9 cellular contexts compared by ENCODE assay signal in genomic region chr1:200837931-200838571, GRCh38. TPM values are rescaled to one million over a fixed set of nuclear protein-coding genes. Genes with fewer than 3 reads are reported as not detected.
DNase-seq lines count a peak whose midpoint lies in the region; ATAC-seq, FAIRE-seq and TF ChIP-seq lines count a peak whose summit lies in the region.
"Had no signal": no experiment of that assay in that cellular context is flagged by ENCODE, and none has a peak within 500 bp of the region (broad histone marks: within the 10 kb centered on the region; RNA-seq: fewer than 3 reads in every experiment).

No MANE protein-coding gene starts in this region.

- FAIRE-seq in frontal cortex (lab: Jason Lieb, UNC): no peak

- TF ChIP-seq CTCF in natural killer cell (IDR thresholded peaks at IDR 0.05): peak; percentile 22
- peak; percentile 63 for TF ChIP-seq CTCF in RWPE1 (conservative IDR thresholded peaks at IDR 0.05; ENCODE audit: low read depth)
- peak; percentile 63 for TF ChIP-seq CTCF in foreskin keratinocyte (conservative IDR thresholded peaks at IDR 0.05)

- DNase-seq in natural killer cell (no peak), RWPE1 (ENCODE audit: low spot score) (peak; percentile 16), foreskin keratinocyte (peak in 1 of 2 donors; percentile 10), NCI-H526 treated with DMSO at 0.1 percent for 48 hours (lab: John Stamatoyannopoulos, UW) (no peak), activated T-cell treated with anti-CD3 and anti-CD28 coated beads for 4 hours (no peak), frontal cortex (ENCODE audit: low spot score in 2 of 2) (no peak), AG08396 (ENCODE audit: low spot score) (no peak)
- no peak for DNase-seq in natural killer cell treated with Interleukin-12 subunit alpha and Interleukin-12 subunit beta and Interleukin-15 and Interleukin-18, amount 100 ng/mL, for 72 hours (ENCODE audit: low spot score)
- DNase-seq: NCI-H1930 had no signal

- POLR2A ChIA-PET in RWPE1 (lab: Yijun Ruan, JAX; ENCODE audit: low non-redundant PET): no interaction called here

- H3K27me3 ChIP-seq in foreskin keratinocyte: no peaks in the 10 kb centered on the region

- H3K4me1 Mint-ChIP-seq in natural killer cell: no peaks in the 10 kb centered on the region
- H3K4me1 Mint-ChIP-seq in natural killer cell treated with Interleukin-12 subunit alpha and Interleukin-12 subunit beta and Interleukin-15 and Interleukin-18, amount 100 ng/mL, for 72 hours (ENCODE audit: low read depth in 2 of 2): no peaks in the 10 kb centered on the region

- CTCF ChIA-PET in RWPE1 (lab: Yijun Ruan, JAX): interaction anchor here (0.5 to 1.8 kb wide), 10 partner anchors 10 to 280 kb away, joined by 3 to 8 read pairs (median 3); no protein-coding TSS in a partner anchor

- H3K4me1 ChIP-seq in foreskin keratinocyte: peaks cover 15% of the 10 kb centered on the region

- no peaks in the 10 kb centered on the region for H3K9me3 Mint-ChIP-seq in natural killer cell
- no peaks in the 10 kb centered on the region for H3K9me3 Mint-ChIP-seq in natural killer cell treated with Interleukin-12 subunit alpha and Interleukin-12 subunit beta and Interleukin-15 and Interleukin-18, amount 100 ng/mL, for 72 hours

- no peak overlapping the region for H3K4me3 Mint-ChIP-seq in natural killer cell
- no peak overlapping the region for H3K4me3 Mint-ChIP-seq in natural killer cell treated with Interleukin-12 subunit alpha and Interleukin-12 subunit beta and Interleukin-15 and Interleukin-18, amount 100 ng/mL, for 72 hours

- H3K27ac ChIP-seq in RWPE1: no peak overlapping the region
- no peak overlapping the region for H3K27ac ChIP-seq in foreskin keratinocyte

- H3K27ac Mint-ChIP-seq in natural killer cell: no peak overlapping the region
- no peak overlapping the region for H3K27ac Mint-ChIP-seq in natural killer cell treated with Interleukin-12 subunit alpha and Interleukin-12 subunit beta and Interleukin-15 and Interleukin-18, amount 100 ng/mL, for 72 hours

- no peaks in the 10 kb centered on the region for H3K36me3 Mint-ChIP-seq in natural killer cell
- H3K36me3 Mint-ChIP-seq in natural killer cell treated with Interleukin-12 subunit alpha and Interleukin-12 subunit beta and Interleukin-15 and Interleukin-18, amount 100 ng/mL, for 72 hours: no peaks in the 10 kb centered on the region

- intact Hi-C loops in natural killer cell (cut with micrococcal nuclease): no loop called here

- ATAC-seq in natural killer cell (no peak), foreskin keratinocyte (no peak)
- ATAC-seq in natural killer cell treated with Interleukin-12 subunit alpha and Interleukin-12 subunit beta and Interleukin-15 and Interleukin-18, amount 100 ng/mL, for 72 hours: no peak

- H3K27me3 Mint-ChIP-seq in natural killer cell (ENCODE audit: low read depth in 2 of 2): no peaks in the 10 kb centered on the region
- H3K27me3 Mint-ChIP-seq in natural killer cell treated with Interleukin-12 subunit alpha and Interleukin-12 subunit beta and Interleukin-15 and Interleukin-18, amount 100 ng/mL, for 72 hours: no peaks in the 10 kb centered on the region

RNA-seq across cellular contexts. Expression of gene GPR25, which starts 34.7 kb away (rescaled TPM):
- total RNA-seq in natural killer cell (1 to 10 TPM; 2.1 to 9.4 (median 2.7) TPM), foreskin keratinocyte (not detected in 2 replicates), frontal cortex (not detected)
- total RNA-seq in natural killer cell treated with Interleukin-12 subunit alpha and Interleukin-12 subunit beta and Interleukin-15 and Interleukin-18, amount 100 ng/mL, for 72 hours: not detected
- polyA plus RNA-seq in foreskin keratinocyte: not detected in 2 replicates

RNA-seq across cellular contexts. Expression of gene INAVA, which starts 56.6 kb away (rescaled TPM):
- total RNA-seq in natural killer cell: under 1 TPM in 2 of 3 donors, not detected in 1; 0.13 to 0.18 TPM
- total RNA-seq in natural killer cell treated with Interleukin-12 subunit alpha and Interleukin-12 subunit beta and Interleukin-15 and Interleukin-18, amount 100 ng/mL, for 72 hours: under 1 TPM; 0.25 to 0.86 TPM
- total RNA-seq in foreskin keratinocyte: 21.3 and 41.7 TPM in 2 replicates
- 17.5 and 30.4 TPM in 2 replicates for polyA plus RNA-seq in foreskin keratinocyte
- total RNA-seq in frontal cortex: 0.82 TPM

Comparison
In these comparisons a context has a peak if more than half of its experiments do, and no peak if none do; other contexts are left out.
1. RNA of gene INAVA, which starts 56.6 kb away (total RNA-seq): 21.3 to 41.7 TPM in foreskin keratinocyte; 0.25 to 0.86 TPM in natural killer cell treated with Interleukin-12 subunit alpha and Interleukin-12 subunit beta and Interleukin-15 and Interleukin-18, amount 100 ng/mL, for 72 hours, 0.82 TPM in frontal cortex (single experiment) and 0.13 to 0.18 TPM in natural killer cell; every median in the first group is over 10 times any median in the second.
2. Peak in every context shown above with its lines, with median percentiles within 50 percentile points of each other: CTCF ChIP-seq.